In genomic region chr4:40176602-40177001, GRCh38 we compare ENCODE assay signal across 17 cellular contexts. TPM values are rescaled to one million over a fixed set of nuclear protein-coding genes. Genes with fewer than 3 reads are reported as not detected.
DNase-seq lines count a peak whose midpoint lies in the region; ATAC-seq and TF ChIP-seq lines count a peak whose summit lies in the region.
"Had no signal": no experiment of that assay in that cellular context is flagged by ENCODE, and none has a peak within 500 bp of the region (broad histone marks: within the 10 kb centered on the region; RNA-seq: fewer than 3 reads in every experiment).

No MANE protein-coding gene starts in this region.

- H3K9ac ChIP-seq in neural progenitor cell = no peak overlapping the region

- H3K36me3 ChIP-seq in SJCRH30 (no peaks in the 10 kb centered on the region), neural progenitor cell (no peaks in the 10 kb centered on the region)

- ATAC-seq in GM21515 (IDR thresholded peaks at IDR 0.05; ENCODE audit: unreplicated experiment) = no peak
- ATAC-seq: left cardiac atrium, psoas muscle had no signal

- H3K79me2 ChIP-seq in neural progenitor cell (ENCODE audit: low read depth) = no peaks in the 10 kb centered on the region

- H3K4me3 ChIP-seq in SJCRH30 (peak overlapping the region; percentile 25), fibroblast of mammary gland (ENCODE audit: control insufficient read depth, low read depth, low read length) (peak overlapping the region; percentile 13), neural progenitor cell (no peak overlapping the region)
- H3K4me3 ChIP-seq: psoas muscle had no signal

- DNase-seq in ELR (ENCODE audit: low read depth) (peak; percentile 24), SJCRH30 (peak; percentile 37 to 51), fibroblast of mammary gland (ENCODE audit: low read depth) (no peak), neural progenitor cell (ENCODE audit: low spot score) (no peak), NK-92 (lab: John Stamatoyannopoulos, UW; ENCODE audit: unreplicated experiment) (no peak), SHP77 treated with DMSO at 0.1 percent for 48 hours (lab: John Stamatoyannopoulos, UW) (no peak), HUDEP-2 (lab: John Stamatoyannopoulos, UW; ENCODE audit: unreplicated experiment in 76 of 76) (no peak)
- DNase-seq: activated CD4-positive, alpha-beta T cell treated with anti-CD3 and anti-CD28 coated beads, Interleukin-2, amount 50 U/mL, for 48 hours; activated T-cell treated with anti-CD3 and anti-CD28 coated beads, Interleukin-2, amount 50 U/mL, for 48 hours; head of caudate nucleus; left cardiac atrium; NCI-H146; NCI-H446 treated with DMSO at 0.1 percent for 48 hours; psoas muscle had no signal

- H3K4me1 ChIP-seq in SJCRH30 (peaks cover 12% of the 10 kb centered on the region), neural progenitor cell (peaks cover 11% of the 10 kb centered on the region)
- H3K4me1 ChIP-seq: psoas muscle had no signal

- H4K20me1 ChIP-seq in neural progenitor cell (ENCODE audit: low read depth) = no peaks in the 10 kb centered on the region

- H3K36me3 Mint-ChIP-seq in neural progenitor cell = no peaks in the 10 kb centered on the region

- no peak overlapping the region for H3K4me2 ChIP-seq in neural progenitor cell

- H3K4me3 Mint-ChIP-seq in neural progenitor cell = peak overlapping the region; percentile 34

- peak overlapping the region; percentile 84 for H3K27ac Mint-ChIP-seq in neural progenitor cell

- H3K9me3 ChIP-seq in SJCRH30 (replicated peaks) = no peaks in the 10 kb centered on the region; the same call in 1 of the 2 replicates
- H3K9me3 ChIP-seq in neural progenitor cell (ENCODE audit: low read depth) = no peaks in the 10 kb centered on the region
- H3K9me3 ChIP-seq: psoas muscle had no signal

- H3K9me3 Mint-ChIP-seq in neural progenitor cell = no peaks in the 10 kb centered on the region

- peaks cover 29% of the 10 kb centered on the region for H3K4me1 Mint-ChIP-seq in neural progenitor cell

- H3F3A ChIP-seq in neural progenitor cell (ENCODE audit: low read depth) = peaks cover 4% of the 10 kb centered on the region

- H2AFZ ChIP-seq in neural progenitor cell (replicated peaks) = peak overlapping the region; percentile 82

- H3K27me3 ChIP-seq in SJCRH30 (no peaks in the 10 kb centered on the region), neural progenitor cell (no peaks in the 10 kb centered on the region)

- peaks cover 6% of the 10 kb centered on the region for H3K27me3 Mint-ChIP-seq in neural progenitor cell (ENCODE audit: insufficient read depth, low read depth)

- no peak overlapping the region for H3K27ac ChIP-seq in SJCRH30
- no peak overlapping the region for H3K27ac ChIP-seq in neural progenitor cell
- H3K27ac ChIP-seq: psoas muscle had no signal

- TF ChIP-seq CTCF in fibroblast of mammary gland (conservative IDR thresholded peaks at IDR 0.05; ENCODE audit: control insufficient read depth, insufficient read depth, low read depth, low read length) (no peak), neural progenitor cell (IDR thresholded peaks at IDR 0.05) (no peak)

RNA-seq across cellular contexts. Expression of gene RHOH, which starts 20.2 kb away (rescaled TPM):
- not detected in 2 replicates for total RNA-seq in SJCRH30 (2014; rRNA removed; shearing (Covaris generic))
- 5.7 and 11.2 TPM in 2 replicates for total RNA-seq in neural progenitor cell (ENCODE audit: low replicate concordance)
- total RNA-seq: chondrocyte, SK-MEL-5 had no signal

Comparison
In these comparisons a context has a peak if more than half of its experiments do, and no peak if none do; other contexts are left out.
1. DNase-seq: peak in ELR (single experiment) and SJCRH30 (2 of 2); none in fibroblast of mammary gland (single experiment), neural progenitor cell (single experiment), NK-92 (single experiment), SHP77 treated with DMSO at 0.1 percent for 48 hours (single experiment) and HUDEP-2 (0 of 76).